Comparison of ENCODE assay signal across 8 cellular contexts in genomic region chr18:13222371-13223281, GRCh38. TPM values are rescaled to one million over a fixed set of nuclear protein-coding genes. Genes with fewer than 3 reads are reported as not detected.
DNase-seq lines count a peak whose midpoint lies in the region; ATAC-seq, FAIRE-seq and TF ChIP-seq lines count a peak whose summit lies in the region.

No MANE protein-coding gene starts in this region.

- TF ChIP-seq EP300 in esophagus muscularis mucosa (IDR thresholded peaks at IDR 0.05) = no peak

- FAIRE-seq in pancreas (lab: Jason Lieb, UNC) (no peak), H54 (lab: Jason Lieb, UNC) (no peak)

- H3K9me3 ChIP-seq in esophagus muscularis mucosa = no peaks in the 10 kb centered on the region
- peaks cover 0 to 3% (median 0%) of the 10 kb centered on the region in 4 donors for H3K9me3 ChIP-seq in pancreas

- H3K4me3 ChIP-seq in esophagus muscularis mucosa = peak overlapping the region; percentile 3 to 27 (median 22)
- no peak overlapping the region for H3K4me3 ChIP-seq in pancreas

- ATAC-seq in pancreas (peak; percentile 39 to 65 (median 46)), GM19351 (IDR thresholded peaks at IDR 0.05; ENCODE audit: unreplicated experiment) (no peak)

- H3K27me3 ChIP-seq in esophagus muscularis mucosa = no peaks in the 10 kb centered on the region
- H3K27me3 ChIP-seq in pancreas = no peaks in the 10 kb centered on the region

- H3K4me1 ChIP-seq in esophagus muscularis mucosa (peaks cover 48 to 74% (median 65%) of the 10 kb centered on the region in 4 donors), pancreas (peaks cover 0 to 22% (median 17%) of the 10 kb centered on the region in 3 donors)

- TF ChIP-seq POLR2A in esophagus muscularis mucosa (IDR thresholded peaks at IDR 0.05; ENCODE audit: low read depth) (no peak), H54 (IDR thresholded peaks at IDR 0.05; ENCODE audit: low read depth, low read length) (no peak)

- peak overlapping the region; percentile 87 to 92 (median 90) for H3K27ac ChIP-seq in esophagus muscularis mucosa (replicated peaks in 1 of 4)
- H3K27ac ChIP-seq in pancreas = peak overlapping the region in 3 of 4 donors; percentile 19 to 62 (median 60)

- DNase-seq in DMS 273 (lab: John Stamatoyannopoulos, UW; ENCODE audit: unreplicated experiment) (peak; percentile 92), NCI-H510A (lab: John Stamatoyannopoulos, UW) (peak; percentile 40), esophagus muscularis mucosa (ENCODE audit: extremely low spot score) (peak; percentile 93), pancreas (peak in 1 of 6 donors; percentile 26), cortex of kidney (lab: John Stamatoyannopoulos, UW) (no peak), T1000 (lab: John Stamatoyannopoulos, UW) (no peak), H54 (ENCODE audit: insufficient read length, low spot score) (no peak)

- 18% methylated on average over 19 of the region's 19 CpGs for WGBS in esophagus muscularis mucosa
- 40 to 49% methylated on average over 19 of the region's 19 CpGs for WGBS in pancreas, 2 donors

- no peaks in the 10 kb centered on the region for H3K36me3 ChIP-seq in esophagus muscularis mucosa
- no peaks in the 10 kb centered on the region for H3K36me3 ChIP-seq in pancreas

- intact Hi-C loops in esophagus muscularis mucosa (cut with DNase I) (loop anchor here (5.0 kb wide), 1 partner anchor 35 kb away; no protein-coding TSS in a partner anchor), pancreas (cut with DNase I) (no loop called here)

- no peak for TF ChIP-seq CTCF in esophagus muscularis mucosa (IDR thresholded peaks at IDR 0.05)
- TF ChIP-seq CTCF in pancreas (IDR thresholded peaks at IDR 0.05) = no peak

RNA-seq across cellular contexts. Expression of gene LDLRAD4, which starts 4.1 kb away (rescaled TPM):
- total RNA-seq in esophagus muscularis mucosa (10 to 100 TPM; 20.4 to 40.4 (median 35.3) TPM), pancreas (10 to 100 TPM in 2 of 6 donors, 1 to 10 TPM in 4; 3.3 to 21.8 (median 7.8) TPM)
- polyA plus RNA-seq in pancreas = 1 to 10 TPM; 2.5 to 2.6 TPM

Comparison
In these comparisons a context has a peak if more than half of its experiments do, and no peak if none do; other contexts are left out.
1. DNase-seq: peak in DMS 273 (single experiment), NCI-H510A (single experiment) and esophagus muscularis mucosa (single experiment); none in cortex of kidney (single experiment), T1000 (single experiment) and H54 (single experiment).
2. H3K4me3 ChIP-seq: peak in esophagus muscularis mucosa (4 of 4); none in pancreas (0 of 4).